In genomic region chr1:245156041-245156735, GRCh38 we compare ENCODE assay signal across 8 cellular contexts. TPM values are rescaled to one million over a fixed set of nuclear protein-coding genes. Genes with fewer than 3 reads are reported as not detected.
A peak's percentile ranks its signal among the peaks of the same experiment; 100 is the strongest.
DNase-seq lines count a peak whose midpoint lies in the region; ATAC-seq and TF ChIP-seq lines count a peak whose summit lies in the region.

No MANE protein-coding gene starts in this region.

- TF ChIP-seq POLR2A in erythroblast (IDR thresholded peaks at IDR 0.05; ENCODE audit: low read length), result no peak

- H3K79me2 ChIP-seq in OCI-LY3 (ENCODE audit: low read length), result no peaks in the 10 kb centered on the region

- H3K4me3 ChIP-seq in HUES6 (ENCODE audit: low read depth, low read length), result peak overlapping the region; percentile 83
- peak overlapping the region; percentile 77 for H3K4me3 ChIP-seq in OCI-LY3 (ENCODE audit: low read length)
- H3K4me3 ChIP-seq in mucosa of stomach (ENCODE audit: low read length), result peak overlapping the region; percentile 57

- H4K20me1 ChIP-seq in OCI-LY3 (ENCODE audit: insufficient read depth, low read length), result no peaks in the 10 kb centered on the region

- H3K36me3 Mint-ChIP-seq in Calu3 (ENCODE audit: insufficient read depth, unreplicated experiment), result peaks cover 40% of the 10 kb centered on the region

- BruUV-seq in Calu3 (replicated peaks; lab: Mats Ljungman, UMichigan), result no TSS peak

- ATAC-seq in GM21447 (IDR thresholded peaks at IDR 0.05; ENCODE audit: unreplicated experiment), result peak; percentile 85

- peak overlapping the region; percentile 73 for H3K4me3 Mint-ChIP-seq in Calu3 (ENCODE audit: low read depth, unreplicated experiment)

- peak overlapping the region; percentile 74 for H3K9ac ChIP-seq in HUES6 (ENCODE audit: low read length)
- no peak overlapping the region for H3K9ac ChIP-seq in OCI-LY3 (ENCODE audit: low read length)
- peak overlapping the region; percentile 57 for H3K9ac ChIP-seq in mucosa of stomach (ENCODE audit: low read length)

- H3K27ac ChIP-seq in HUES6 (ENCODE audit: low read depth, low read length) (no peak overlapping the region), OCI-LY3 (ENCODE audit: low read length) (no peak overlapping the region)

- H3K9me3 Mint-ChIP-seq in Calu3 (ENCODE audit: low read depth, unreplicated experiment), result peaks cover 4% of the 10 kb centered on the region

- DNase-seq in Calu3, result peak; percentile 96
- peak; percentile 55 for DNase-seq in activated T-cell treated with anti-CD3 and anti-CD28 coated beads for 4 hours
- DNase-seq in erythroblast (lab: John Stamatoyannopoulos, UW), result peak; percentile 69 to 74
- DNase-seq in stimulated activated CD8-positive, alpha-beta memory T cell treated with anti-CD3 and anti-CD28 coated beads, Interleukin-4, amount 100 ng/mL, for 4 hours (ENCODE audit: low read depth in 2 of 2, low spot score in 1 of 2), result peak; percentile 38 to 53

- peak overlapping the region; percentile 77 for H3K4me2 ChIP-seq in OCI-LY3 (ENCODE audit: low read length)

- H3K4me1 Mint-ChIP-seq in Calu3 (ENCODE audit: low read depth, unreplicated experiment), result no peaks in the 10 kb centered on the region

- H3K27me3 ChIP-seq in HUES6 (ENCODE audit: control insufficient read depth, insufficient read depth, low read length) (peaks cover 55% of the 10 kb centered on the region), OCI-LY3 (ENCODE audit: low read depth, low read length) (peaks cover 69% of the 10 kb centered on the region), mucosa of stomach (ENCODE audit: control insufficient read depth, insufficient read depth, low read length) (peaks cover 19% of the 10 kb centered on the region)

- no peak overlapping the region for H3K27ac Mint-ChIP-seq in Calu3 (ENCODE audit: unreplicated experiment)

- peaks cover 76% of the 10 kb centered on the region for H3K27me3 Mint-ChIP-seq in Calu3 (ENCODE audit: unreplicated experiment)

- H3K36me3 ChIP-seq in HUES6 (ENCODE audit: control insufficient read depth, insufficient read depth, low read length), result no peaks in the 10 kb centered on the region
- H3K36me3 ChIP-seq in OCI-LY3 (replicated peaks; ENCODE audit: low read depth, low read length), result no peaks in the 10 kb centered on the region
- no peaks in the 10 kb centered on the region for H3K36me3 ChIP-seq in mucosa of stomach (ENCODE audit: control insufficient read depth, insufficient read depth, low read length)

- peak overlapping the region; percentile 51; the same call in 1 of the 2 replicates for H2AFZ ChIP-seq in OCI-LY3 (ENCODE audit: low read depth, low read length)

- H3K4me1 ChIP-seq in HUES6 (ENCODE audit: control insufficient read depth, insufficient read depth, low read length) (peaks cover 9% of the 10 kb centered on the region), OCI-LY3 (ENCODE audit: low read length) (peaks cover 6% of the 10 kb centered on the region; the same call in 1 of the 2 replicates), mucosa of stomach (ENCODE audit: control insufficient read depth, insufficient read depth, low read length) (peaks cover 18% of the 10 kb centered on the region)

- TF ChIP-seq CTCF in Calu3 (IDR thresholded peaks at IDR 0.05; ENCODE audit: unreplicated experiment) (peak; percentile 90), OCI-LY3 (IDR thresholded peaks at IDR 0.05; ENCODE audit: low read depth, low read length) (peak; percentile 61)

- CTCF ChIA-PET in Calu3 (lab: Charles Lee), result interaction anchor here (0.9 to 2.1 kb wide), 9 partner anchors 17 to 1124 kb away, joined by 3 to 32 read pairs (median 4); no protein-coding TSS in a partner anchor

- no peaks in the 10 kb centered on the region for H3K9me3 ChIP-seq in HUES6 (ENCODE audit: control insufficient read depth, insufficient read depth, low read depth, low read length)
- H3K9me3 ChIP-seq in OCI-LY3 (ENCODE audit: insufficient read depth, low read length), result no peaks in the 10 kb centered on the region; the same call in 1 of the 2 replicates
- H3K9me3 ChIP-seq in mucosa of stomach (ENCODE audit: control insufficient read depth, low read length), result no peaks in the 10 kb centered on the region

- intact Hi-C loops in Calu3 (cut with micrococcal nuclease; ENCODE audit: unreplicated experiment), result loop anchor here (1.0 to 10.0 kb wide), 3 partner anchors 329 to 1294 kb away; no protein-coding TSS in a partner anchor

RNA-seq across cellular contexts. Expression of gene KIF26B, which starts 1.4 kb away (rescaled TPM):
- total RNA-seq in Calu3 (2022), result 0.86 and 1.1 TPM in 2 replicates

Comparison
In these comparisons a context has a peak if more than half of its experiments do, and no peak if none do; other contexts are left out.
1. DNase-seq: peak in every context shown above with its lines; median percentile 96 in Calu3; 72 in erythroblast; 55 in activated T-cell treated with anti-CD3 and anti-CD28 coated beads for 4 hours; 46 in stimulated activated CD8-positive, alpha-beta memory T cell treated with anti-CD3 and anti-CD28 coated beads, Interleukin-4, amount 100 ng/mL, for 4 hours.